In genomic region chr6:110980227-110980626, GRCh38 we compare ENCODE assay signal across 16 cellular contexts. TPM values are rescaled to one million over a fixed set of nuclear protein-coding genes. Genes with fewer than 3 reads are reported as not detected.
DNase-seq lines count a peak whose midpoint lies in the region; ATAC-seq, FAIRE-seq and TF ChIP-seq lines count a peak whose summit lies in the region.
"Had no signal": no experiment of that assay in that cellular context is flagged by ENCODE, and none has a peak within 500 bp of the region (broad histone marks: within the 10 kb centered on the region; RNA-seq: fewer than 3 reads in every experiment).

No MANE protein-coding gene starts in this region.

- no peaks in the 10 kb centered on the region for H3K27me3 Mint-ChIP-seq in T-helper 1 cell treated with Interleukin-12 subunit alpha and Interleukin-12 subunit beta and Interleukin-4 antibody, amounts not matched to agents 30 μg/mL and 1 μg/mL, for 36 hours (ENCODE audit: low read depth)
- no peaks in the 10 kb centered on the region for H3K27me3 Mint-ChIP-seq in activated T-helper 2 cell treated with anti-CD3 and anti-CD28 coated beads, Interferon-gamma antibody, Interleukin-2, Interleukin-4, amounts not matched to agents 10 μg/mL and 5 μg/mL and 100 μg/mL, durations not matched to agents 14 hours and 24 hours and 36 hours (ENCODE audit: low read depth)
- no peaks in the 10 kb centered on the region for H3K27me3 Mint-ChIP-seq in natural killer cell (ENCODE audit: low read depth in 2 of 2)

- peaks cover 24% of the 10 kb centered on the region for H3K4me1 Mint-ChIP-seq in T-helper 1 cell treated with Interleukin-12 subunit alpha and Interleukin-12 subunit beta and Interleukin-4 antibody, amounts not matched to agents 30 μg/mL and 1 μg/mL, for 36 hours (ENCODE audit: low read depth)
- H3K4me1 Mint-ChIP-seq in activated T-helper 2 cell treated with anti-CD3 and anti-CD28 coated beads, Interferon-gamma antibody, Interleukin-2, Interleukin-4, amounts not matched to agents 10 μg/mL and 5 μg/mL and 100 μg/mL, durations not matched to agents 14 hours and 24 hours and 36 hours (ENCODE audit: low read depth), result peaks cover 28% of the 10 kb centered on the region
- peaks cover 33 to 43% of the 10 kb centered on the region in 2 donors for H3K4me1 Mint-ChIP-seq in natural killer cell

- H3K9me3 Mint-ChIP-seq in T-helper 1 cell treated with Interleukin-12 subunit alpha and Interleukin-12 subunit beta and Interleukin-4 antibody, amounts not matched to agents 30 μg/mL and 1 μg/mL, for 36 hours, result no peaks in the 10 kb centered on the region
- no peaks in the 10 kb centered on the region for H3K9me3 Mint-ChIP-seq in activated T-helper 2 cell treated with anti-CD3 and anti-CD28 coated beads, Interferon-gamma antibody, Interleukin-2, Interleukin-4, amounts not matched to agents 10 μg/mL and 5 μg/mL and 100 μg/mL, durations not matched to agents 14 hours and 24 hours and 36 hours
- no peaks in the 10 kb centered on the region for H3K9me3 Mint-ChIP-seq in natural killer cell

- H3K4me2 ChIP-seq in DOHH2 (ENCODE audit: low read length), result peak overlapping the region; percentile 82; the same call in 1 of the 2 replicates
- H3K4me2 ChIP-seq in osteoblast (ENCODE audit: insufficient read depth, low read length), result no peak overlapping the region

- no peak overlapping the region for H3K9ac ChIP-seq in kidney (ENCODE audit: low read length in 2 of 2)
- H3K9ac ChIP-seq: GM23248 had no signal

- no peak overlapping the region for H3K27ac ChIP-seq in DOHH2 (ENCODE audit: low read depth, low read length)
- no peak overlapping the region for H3K27ac ChIP-seq in kidney (ENCODE audit: low read depth in 2 of 2, low read length in 2 of 2)
- H3K27ac ChIP-seq in osteoblast (ENCODE audit: low read depth, low read length), result no peak overlapping the region
- H3K27ac ChIP-seq: 22Rv1, colonic mucosa, GM23248, neutrophil had no signal

- H3K9me2 ChIP-seq in DOHH2 (replicated peaks; ENCODE audit: control insufficient read depth, low read length), result no peaks in the 10 kb centered on the region

- no peaks in the 10 kb centered on the region for H3K9me3 ChIP-seq in DOHH2 (ENCODE audit: control insufficient read depth, insufficient read depth, low read length)
- no peaks in the 10 kb centered on the region for H3K9me3 ChIP-seq in kidney (ENCODE audit: control insufficient read depth in 1 of 2, low read length in 2 of 2)
- H3K9me3 ChIP-seq in osteoblast (ENCODE audit: low read depth, low read length), result no peaks in the 10 kb centered on the region
- H3K9me3 ChIP-seq: colonic mucosa, neutrophil had no signal

- no peak for FAIRE-seq in kidney (lab: Jason Lieb, UNC)

- H3K4me3 Mint-ChIP-seq in T-helper 1 cell treated with Interleukin-12 subunit alpha and Interleukin-12 subunit beta and Interleukin-4 antibody, amounts not matched to agents 30 μg/mL and 1 μg/mL, for 36 hours, result peak overlapping the region; percentile 68
- H3K4me3 Mint-ChIP-seq in activated T-helper 2 cell treated with anti-CD3 and anti-CD28 coated beads, Interferon-gamma antibody, Interleukin-2, Interleukin-4, amounts not matched to agents 10 μg/mL and 5 μg/mL and 100 μg/mL, durations not matched to agents 14 hours and 24 hours and 36 hours (ENCODE audit: low read depth), result peak overlapping the region; percentile 97
- H3K4me3 Mint-ChIP-seq in natural killer cell, result peak overlapping the region; percentile 95

- intact Hi-C loops in activated T-helper 2 cell treated with anti-CD3 and anti-CD28 coated beads, Interferon-gamma antibody, Interleukin-2, Interleukin-4, amounts not matched to agents 10 μg/mL and 5 μg/mL and 100 μg/mL, durations not matched to agents 14 hours and 24 hours and 36 hours (cut with micrococcal nuclease), result loop anchor here (10.0 kb wide), 1 partner anchor 165 kb away; the partner anchor contains the start of gene CDK19
- intact Hi-C loops in natural killer cell (cut with micrococcal nuclease), result loop anchor here (5.0 kb wide), 2 partner anchors 103 to 163 kb away; partner anchors contain the start of gene CDK19
- intact Hi-C loops in kidney (cut with DNase I), result no loop called here

- TF ChIP-seq CTCF in DOHH2 (IDR thresholded peaks at IDR 0.05; ENCODE audit: low read depth, low read length, poor library complexity, severe bottlenecking) (no peak), natural killer cell (IDR thresholded peaks at IDR 0.05) (no peak), GM13976 (IDR thresholded peaks at IDR 0.05; ENCODE audit: borderline replicate concordance, control extremely low read depth, extremely low read depth, insufficient read depth, missing control alignments) (no peak), kidney (IDR thresholded peaks at IDR 0.05; ENCODE audit: borderline replicate concordance, extremely low read depth, insufficient read depth) (no peak), osteoblast (IDR thresholded peaks at IDR 0.05; ENCODE audit: extremely low read depth, low read depth, low read length) (no peak)

- peaks cover 60% of the 10 kb centered on the region for H3K79me2 ChIP-seq in DOHH2 (ENCODE audit: control insufficient read depth, low read length)
- H3K79me2 ChIP-seq in osteoblast (ENCODE audit: insufficient read depth, low read length), result peaks cover 43% of the 10 kb centered on the region

- ATAC-seq in natural killer cell, result no peak
- ATAC-seq: sciatic nerve had no signal

- H3K27me3 ChIP-seq in DOHH2 (ENCODE audit: control insufficient read depth, low read length), result no peaks in the 10 kb centered on the region
- no peaks in the 10 kb centered on the region for H3K27me3 ChIP-seq in osteoblast (ENCODE audit: insufficient read depth, low read length)
- H3K27me3 ChIP-seq: colonic mucosa, neutrophil had no signal

- in situ Hi-C loops in GM13976 (cut with MboI; ENCODE audit: low sequenced_read_pairs, unreplicated experiment), result no loop called here

- peaks cover 25% of the 10 kb centered on the region for H3K36me3 Mint-ChIP-seq in T-helper 1 cell treated with Interleukin-12 subunit alpha and Interleukin-12 subunit beta and Interleukin-4 antibody, amounts not matched to agents 30 μg/mL and 1 μg/mL, for 36 hours (ENCODE audit: low read depth)
- peaks cover 40% of the 10 kb centered on the region for H3K36me3 Mint-ChIP-seq in activated T-helper 2 cell treated with anti-CD3 and anti-CD28 coated beads, Interferon-gamma antibody, Interleukin-2, Interleukin-4, amounts not matched to agents 10 μg/mL and 5 μg/mL and 100 μg/mL, durations not matched to agents 14 hours and 24 hours and 36 hours (ENCODE audit: low read depth)
- peaks cover 5% of the 10 kb centered on the region for H3K36me3 Mint-ChIP-seq in natural killer cell

- H4K20me1 ChIP-seq in DOHH2 (ENCODE audit: control insufficient read depth, insufficient read depth, low read depth, low read length) (no peaks in the 10 kb centered on the region; the same call in 1 of the 2 replicates), osteoblast (ENCODE audit: insufficient read depth, low read length) (peaks cover 7% of the 10 kb centered on the region)

- DNase-seq in T-helper 1 cell (no peak), natural killer cell (no peak), GM13976 (ENCODE audit: low spot score) (no peak), kidney (no peak), osteoblast (ENCODE audit: insufficient read length, low spot score, missing footprints) (no peak)
- DNase-seq in activated T-helper 2 cell treated with anti-CD3 and anti-CD28 coated beads, Interferon-gamma antibody, Interleukin-2, Interleukin-4, amounts not matched to agents 10 μg/mL and 5 μg/mL and 100 μg/mL, durations not matched to agents 14 hours and 24 hours and 36 hours (ENCODE audit: low spot score), result no peak
- DNase-seq: C1 segment of cervical spinal cord, colonic mucosa, GM23248, NCI-H1694, NCI-H510A treated with DMSO at 0.1 percent for 48 hours had no signal

- H3F3A ChIP-seq in DOHH2 (ENCODE audit: control insufficient read depth, insufficient read depth), result peaks cover 6% of the 10 kb centered on the region; the same call in 1 of the 2 replicates

- H3K36me3 ChIP-seq in DOHH2 (ENCODE audit: control insufficient read depth, low read length) (peaks cover 19% of the 10 kb centered on the region), kidney (ENCODE audit: control insufficient read depth in 1 of 2, insufficient read depth in 2 of 2, low read length in 2 of 2) (peaks cover under 1 to 4% of the 10 kb centered on the region in 2 donors), osteoblast (ENCODE audit: insufficient read depth, low read length) (peaks cover under 1% of the 10 kb centered on the region)
- H3K36me3 ChIP-seq: colonic mucosa, neutrophil had no signal

- peak overlapping the region; percentile 13 for H3K27ac Mint-ChIP-seq in T-helper 1 cell treated with Interleukin-12 subunit alpha and Interleukin-12 subunit beta and Interleukin-4 antibody, amounts not matched to agents 30 μg/mL and 1 μg/mL, for 36 hours
- H3K27ac Mint-ChIP-seq in activated T-helper 2 cell treated with anti-CD3 and anti-CD28 coated beads, Interferon-gamma antibody, Interleukin-2, Interleukin-4, amounts not matched to agents 10 μg/mL and 5 μg/mL and 100 μg/mL, durations not matched to agents 14 hours and 24 hours and 36 hours, result peak overlapping the region; percentile 67
- H3K27ac Mint-ChIP-seq in natural killer cell, result peak overlapping the region; percentile 95 to 99

- H3K4me1 ChIP-seq in DOHH2 (ENCODE audit: control insufficient read depth, low read length), result peaks cover 23% of the 10 kb centered on the region
- H3K4me1 ChIP-seq in kidney (ENCODE audit: control insufficient read depth in 1 of 2, insufficient read depth in 1 of 2, low read depth in 1 of 2, low read length in 2 of 2), result peaks cover 2 to 5% of the 10 kb centered on the region in 2 donors
- peaks cover 17% of the 10 kb centered on the region for H3K4me1 ChIP-seq in osteoblast (ENCODE audit: insufficient read depth, low read length)

- H3K4me3 ChIP-seq in DOHH2 (ENCODE audit: low read length) (no peak overlapping the region; the same call in 1 of the 2 replicates), kidney (ENCODE audit: low read length in 2 of 2) (no peak overlapping the region), osteoblast (ENCODE audit: insufficient read depth, low read length) (no peak overlapping the region)
- H3K4me3 ChIP-seq: colonic mucosa had no signal

- H2AFZ ChIP-seq in osteoblast (ENCODE audit: low read length), result no peak overlapping the region

RNA-seq across cellular contexts. Expression of gene RPF2, which starts 1.6 kb away (rescaled TPM):
- total RNA-seq in activated T-helper 2 cell treated with anti-CD3 and anti-CD28 coated beads, Interferon-gamma antibody, Interleukin-2, Interleukin-4, amounts not matched to agents 10 μg/mL and 5 μg/mL and 100 μg/mL, durations not matched to agents 14 hours and 24 hours and 36 hours, result 51.2 and 52.0 TPM in 2 replicates
- total RNA-seq in natural killer cell, result 1 to 10 TPM; 7.2 to 9.9 (median 8.0) TPM
- total RNA-seq in kidney, result 24.9 TPM
- 27.5 TPM for polyA plus RNA-seq in kidney (ENCODE audit: insufficient read depth, low read depth, low replicate concordance)
- total RNA-seq in osteoblast, result 25.7 and 26.2 TPM in 2 replicates

RNA-seq across cellular contexts. Expression of gene GTF3C6, which starts 21.7 kb away (rescaled TPM):
- total RNA-seq in activated T-helper 2 cell treated with anti-CD3 and anti-CD28 coated beads, Interferon-gamma antibody, Interleukin-2, Interleukin-4, amounts not matched to agents 10 μg/mL and 5 μg/mL and 100 μg/mL, durations not matched to agents 14 hours and 24 hours and 36 hours, result 141 and 146 TPM in 2 replicates
- total RNA-seq in natural killer cell, result 10 to 100 TPM; 28.2 to 36.0 (median 33.8) TPM
- total RNA-seq in kidney, result 78.1 TPM
- 128 TPM for polyA plus RNA-seq in kidney (ENCODE audit: insufficient read depth, low read depth, low replicate concordance)
- total RNA-seq in osteoblast, result 32.4 and 35.1 TPM in 2 replicates

Comparison
In these comparisons a context has a peak if more than half of its experiments do, and no peak if none do; other contexts are left out.
1. H3K27ac Mint-ChIP-seq: peak in every context shown above with its lines; median percentile 97 in natural killer cell; 67 in activated T-helper 2 cell treated with anti-CD3 and anti-CD28 coated beads, Interferon-gamma antibody, Interleukin-2, Interleukin-4, amounts not matched to agents 10 μg/mL and 5 μg/mL and 100 μg/mL, durations not matched to agents 14 hours and 24 hours and 36 hours; 13 in T-helper 1 cell treated with Interleukin-12 subunit alpha and Interleukin-12 subunit beta and Interleukin-4 antibody, amounts not matched to agents 30 μg/mL and 1 μg/mL, for 36 hours.